ENCODE assay signal across 19 cellular contexts in genomic region chr5:82387819-82388166, GRCh38.
A peak's percentile ranks its signal among the peaks of the same experiment; 100 is the strongest.
DNase-seq lines count a peak whose midpoint lies in the region; ATAC-seq and TF ChIP-seq lines count a peak whose summit lies in the region.
"Had no signal": no experiment of that assay in that cellular context is flagged by ENCODE, and none has a peak within 500 bp of the region (broad histone marks: within the 10 kb centered on the region; RNA-seq: fewer than 3 reads in every experiment).

No MANE protein-coding gene starts in this region.

- CTCF ChIA-PET in HCT116 (lab: Charles Lee): interaction anchor here (1.1 kb wide), 1 partner anchor 23 kb away, joined by 3 read pairs; no protein-coding TSS in a partner anchor

- H3K9ac ChIP-seq in HCT116 (ENCODE audit: low read length): 0 out of 2 replicates have a peak overlapping the region, but pooled peaks have one; percentile 3
- peak overlapping the region; percentile 34 for H3K9ac ChIP-seq in smooth muscle cell (ENCODE audit: low read depth)
- H3K9ac ChIP-seq: GM23248 had no signal

- no peak; the same call in 1 of the 2 replicates for ATAC-seq in HCT116
- no peak for ATAC-seq in Right ventricle myocardium inferior
- no peak for ATAC-seq in aorta (ENCODE audit: low FRiP score)
- ATAC-seq: gastrocnemius medialis, T-cell had no signal

- H3K27me3 ChIP-seq in HCT116 (ENCODE audit: insufficient read depth, low read length) (no peaks in the 10 kb centered on the region), SJSA1 (replicated peaks) (no peaks in the 10 kb centered on the region), hepatocyte (no peaks in the 10 kb centered on the region), smooth muscle cell (ENCODE audit: low read depth) (no peaks in the 10 kb centered on the region), aorta (ENCODE audit: control insufficient read depth in 1 of 2, insufficient read depth in 2 of 2, low read length in 1 of 2) (no peaks in the 10 kb centered on the region)
- H3K27me3 ChIP-seq: gastrocnemius medialis, transverse colon had no signal

- no peaks in the 10 kb centered on the region for H3K9me3 ChIP-seq in HCT116 (ENCODE audit: control insufficient read depth in 1 of 2, insufficient read depth in 1 of 2, low read depth in 1 of 2, low read length in 2 of 2)
- no peaks in the 10 kb centered on the region for H3K9me3 ChIP-seq in SJSA1 (replicated peaks)
- no peaks in the 10 kb centered on the region for H3K9me3 ChIP-seq in hepatocyte (ENCODE audit: low read depth)
- no peaks in the 10 kb centered on the region for H3K9me3 ChIP-seq in smooth muscle cell (replicated peaks; ENCODE audit: low read depth)
- no peaks in the 10 kb centered on the region for H3K9me3 ChIP-seq in aorta (ENCODE audit: control insufficient read depth, low read length)
- H3K9me3 ChIP-seq: gastrocnemius medialis, transverse colon had no signal

- BruUV-seq in HCT116 (replicated peaks; lab: Mats Ljungman, UMichigan): no TSS peak

- H3K36me3 ChIP-seq in HCT116 (ENCODE audit: control insufficient read depth in 1 of 2, insufficient read depth in 2 of 2, low read length in 2 of 2) (peaks cover 0 to 4% of the 10 kb centered on the region in 2 experiments; a peak in 1 of 4 replicates), SJSA1 (no peaks in the 10 kb centered on the region), hepatocyte (replicated peaks; ENCODE audit: insufficient read depth, low read depth) (no peaks in the 10 kb centered on the region), smooth muscle cell (ENCODE audit: low read depth) (no peaks in the 10 kb centered on the region), aorta (ENCODE audit: control insufficient read depth in 1 of 2, insufficient read depth in 2 of 2, low read length in 1 of 2) (no peaks in the 10 kb centered on the region)
- H3K36me3 ChIP-seq: gastrocnemius medialis, transverse colon had no signal

- intact Hi-C loops in HCT116 (cut with micrococcal nuclease): no loop called here
- intact Hi-C loops in Right ventricle myocardium inferior (cut with DNase I): no loop called here
- intact Hi-C loops in aorta (cut with DNase I): no loop called here

- POLR2A ChIA-PET in HCT116 (lab: Charles Lee): no interaction called here

- TF ChIP-seq CTCF in HCT116 (IDR thresholded peaks at IDR 0.05 in 2 of 3, conservative IDR thresholded peaks at IDR 0.05 in 1 of 3; ENCODE audit: borderline replicate concordance in 1 of 3, insufficient read depth in 1 of 3, low read depth in 2 of 3, low read length in 2 of 3) (no peak), hepatocyte (IDR thresholded peaks at IDR 0.05; ENCODE audit: poor library complexity) (no peak), smooth muscle cell (IDR thresholded peaks at IDR 0.05; ENCODE audit: borderline replicate concordance, insufficient read depth, poor library complexity, severe bottlenecking) (no peak)

- H3F3A ChIP-seq in smooth muscle cell (ENCODE audit: low read depth): peaks cover 15% of the 10 kb centered on the region

- no peak for TF ChIP-seq POLR2A in HCT116 (IDR thresholded peaks at IDR 0.05; ENCODE audit: borderline replicate concordance, extremely low read depth, insufficient read depth, insufficient read length)

- RAD21 ChIA-PET in HCT116 (lab: Charles Lee; ENCODE audit: low non-redundant PET in 1 of 2, low total read pairs in 2 of 2, uncharacterized antibody in 2 of 2, unreplicated experiment in 2 of 2): interaction anchor here in 1 of 2 experiments (1.1 kb wide), 1 partner anchor 30 kb away, joined by 3 read pairs; no protein-coding TSS in a partner anchor

- H3K27ac ChIP-seq in HCT116 (ENCODE audit: low read depth, low read length) (0 out of 2 replicates have a peak overlapping the region, but pooled peaks have one; percentile 4), SJSA1 (peak overlapping the region; percentile 92), hepatocyte (peak overlapping the region; percentile 81), smooth muscle cell (ENCODE audit: low read depth) (peak overlapping the region; percentile 97), aorta (ENCODE audit: low read depth in 1 of 2, low read length in 2 of 2) (no peak overlapping the region)
- H3K27ac ChIP-seq: gastrocnemius medialis, PC-9, transverse colon had no signal

- H3K79me2 ChIP-seq in HCT116 (ENCODE audit: insufficient read depth, low read length) (no peaks in the 10 kb centered on the region), hepatocyte (no peaks in the 10 kb centered on the region), smooth muscle cell (ENCODE audit: low read depth) (peaks cover 14% of the 10 kb centered on the region)

- no peaks in the 10 kb centered on the region for H3K9me2 ChIP-seq in HCT116 (ENCODE audit: insufficient read depth)
- no peaks in the 10 kb centered on the region for H3K9me2 ChIP-seq in hepatocyte (replicated peaks; ENCODE audit: insufficient read depth)

- 5% methylated on average over 5 of the region's 5 CpGs for WGBS in hepatocyte (ENCODE audit: low lambda C conversion rate, missing lambda C conversion rate)
- WGBS in smooth muscle cell (ENCODE audit: low lambda C conversion rate): 33% methylated on average over 5 of the region's 5 CpGs
- 56 to 59% methylated on average over 5 of the region's 5 CpGs for WGBS in aorta, 2 donors

- H3K4me1 ChIP-seq in HCT116 (ENCODE audit: control insufficient read depth in 1 of 2, insufficient read depth in 2 of 2, low read length in 2 of 2): peaks cover 34 to 58% of the 10 kb centered on the region in 2 experiments
- H3K4me1 ChIP-seq in SJSA1 (replicated peaks): peaks cover 51% of the 10 kb centered on the region
- H3K4me1 ChIP-seq in hepatocyte (ENCODE audit: insufficient read depth): peaks cover 26% of the 10 kb centered on the region
- H3K4me1 ChIP-seq in smooth muscle cell (ENCODE audit: low read depth): peaks cover 22% of the 10 kb centered on the region
- no peaks in the 10 kb centered on the region for H3K4me1 ChIP-seq in aorta (ENCODE audit: control insufficient read depth in 1 of 2, insufficient read depth in 2 of 2, low read length in 2 of 2)
- H3K4me1 ChIP-seq: gastrocnemius medialis, transverse colon had no signal

- peak overlapping the region; percentile 76 for H3K4me2 ChIP-seq in HCT116 (ENCODE audit: low read length)
- H3K4me2 ChIP-seq in hepatocyte: peak overlapping the region; percentile 62
- peak overlapping the region; percentile 62 for H3K4me2 ChIP-seq in smooth muscle cell
- H3K4me2 ChIP-seq: PC-9 had no signal

- H3K4me3 ChIP-seq in HCT116 (replicated peaks in 1 of 2; ENCODE audit: low read depth in 1 of 2, low read length in 2 of 2) (no peak overlapping the region), SJSA1 (no peak overlapping the region), hepatocyte (no peak overlapping the region), smooth muscle cell (no peak overlapping the region), aorta (ENCODE audit: low read length in 2 of 2) (no peak overlapping the region)
- H3K4me3 ChIP-seq: gastrocnemius medialis, GM23248, PC-9, transverse colon had no signal

- no peak overlapping the region for H2AFZ ChIP-seq in HCT116 (ENCODE audit: low read depth, low read length, poor library complexity, severe bottlenecking)
- no peak overlapping the region for H2AFZ ChIP-seq in hepatocyte
- no peak overlapping the region for H2AFZ ChIP-seq in smooth muscle cell (ENCODE audit: low read depth)
- H2AFZ ChIP-seq: GM23248, PC-9 had no signal

- TF ChIP-seq RAD21 in HCT116 (IDR thresholded peaks at IDR 0.05; ENCODE audit: low read depth): no peak

- DNase-seq in HCT116 (ENCODE audit: low read depth, low spot score) (no peak), SJSA1 (ENCODE audit: low read depth in 1 of 2, low spot score in 2 of 2) (no peak), hepatocyte (ENCODE audit: low spot score) (no peak), smooth muscle cell (lab: John Stamatoyannopoulos, UW; ENCODE audit: unreplicated experiment) (no peak), Right ventricle myocardium inferior (ENCODE audit: missing footprints) (no peak), NCI-H1105 (lab: John Stamatoyannopoulos, UW) (no peak), aorta (no peak)
- DNase-seq: activated CD4-positive, alpha-beta memory T cell treated with anti-CD3 and anti-CD28 coated beads, Interleukin-2, amount 10 ng/mL, durations not matched to agents 7 days and 5 days; gastrocnemius medialis; hippocampal formation; NCI-H1930; NCI-H526; NK-92 treated with Interleukin-12 subunit alpha and Interleukin-12 subunit beta, amount 100 ng/mL, for 24 hours; SIG-M5; stimulated activated CD4-positive, alpha-beta T cell treated with anti-CD3 and anti-CD28 coated beads, Interleukin-1b, Interleukin-23, amount 100 ng/mL, for 48 hours; T-cell; transverse colon had no signal

- no peaks in the 10 kb centered on the region for H4K20me1 ChIP-seq in HCT116 (ENCODE audit: insufficient read depth)
- H4K20me1 ChIP-seq in hepatocyte (ENCODE audit: insufficient read depth, poor library complexity, severe bottlenecking): no peaks in the 10 kb centered on the region
- H4K20me1 ChIP-seq in smooth muscle cell (ENCODE audit: low read depth): no peaks in the 10 kb centered on the region

TF ChIP-seq in HCT116, 20 proteins besides CTCF, POLR2A, EP300 and RAD21:
- no peak for TF ChIP-seq ZFX (IDR thresholded peaks at IDR 0.05)
- TF ChIP-seq SP1 (IDR thresholded peaks at IDR 0.05; ENCODE audit: low read depth): no peak
- TF ChIP-seq EZH2phosphoT487 (IDR thresholded peaks at IDR 0.05; ENCODE audit: borderline replicate concordance): no peak
- TF ChIP-seq ZBTB33 (IDR thresholded peaks at IDR 0.05; ENCODE audit: extremely low read depth, insufficient replicate concordance, low read length): no peak
- no peak for TF ChIP-seq SIN3A (IDR thresholded peaks at IDR 0.05; ENCODE audit: low read depth)
- no peak for TF ChIP-seq ATF3 (IDR thresholded peaks at IDR 0.05)

Comparison
In these comparisons a context has a peak if more than half of its experiments do, and no peak if none do; other contexts are left out.
1. H3K27ac ChIP-seq: peak in HCT116 (single experiment), SJSA1 (single experiment), hepatocyte (single experiment) and smooth muscle cell (single experiment); none in aorta (0 of 2).
2. Peak in every context shown above with its lines, with median percentiles within 50 percentile points of each other: H3K4me2 ChIP-seq.